Comparison of ENCODE assay signal across 8 cellular contexts in the genomic region with DNA sequence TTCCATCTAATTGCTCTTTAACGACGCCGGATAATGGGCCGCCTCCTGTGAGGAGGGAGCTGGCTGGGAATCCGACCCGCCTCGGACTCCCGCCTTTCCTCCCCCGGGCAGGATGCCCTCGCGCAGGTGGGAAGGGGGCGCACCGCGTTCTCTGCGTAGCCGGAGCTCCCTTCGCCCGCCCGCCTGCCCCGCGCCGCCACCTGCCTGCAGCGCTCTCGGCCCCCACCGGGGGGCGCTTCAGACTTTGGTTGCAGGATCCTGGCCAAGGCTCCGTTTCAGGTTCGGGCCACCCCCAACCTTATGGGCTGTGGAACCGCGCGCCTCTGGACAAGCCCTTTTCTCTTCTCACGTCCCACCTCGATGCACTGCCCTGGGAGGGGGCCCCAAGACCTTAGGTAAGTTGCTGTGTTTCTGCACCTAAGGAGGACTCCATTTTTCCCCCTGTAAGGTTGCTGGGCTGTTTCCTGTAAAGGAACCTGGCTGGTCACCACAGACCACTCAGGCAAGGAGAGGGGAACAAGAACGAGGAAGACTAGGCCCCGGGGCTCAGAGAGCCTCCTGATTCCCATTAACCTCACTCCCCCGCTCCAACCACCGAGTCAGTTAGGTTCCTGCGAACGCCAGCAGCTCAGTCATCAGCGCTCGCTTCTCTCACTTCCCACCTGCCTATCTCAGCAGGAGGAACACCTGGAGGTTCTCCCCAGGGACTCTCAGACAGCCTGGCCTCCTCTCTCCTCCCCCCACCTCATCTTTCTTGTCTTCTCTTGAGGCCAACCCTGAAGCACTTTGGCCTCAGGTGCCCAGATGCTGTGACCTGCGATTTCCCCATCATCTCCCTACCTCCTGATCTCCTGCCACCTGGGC. TPM values are rescaled to one million over a fixed set of nuclear protein-coding genes. Genes with fewer than 3 reads are reported as not detected.
DNase-seq lines count a peak whose midpoint lies in the region; ATAC-seq and TF ChIP-seq lines count a peak whose summit lies in the region.

No MANE protein-coding gene starts in this region.

- peak overlapping the region; percentile 66 for H2AFZ ChIP-seq in mammary epithelial cell (ENCODE audit: low read depth, low read length)

- H3K36me3 ChIP-seq in mammary epithelial cell (ENCODE audit: insufficient read depth, low read length) = no peaks in the 10 kb centered on the region

- no TSS peak for BruUV-seq in mammary epithelial cell (replicated peaks; lab: Mats Ljungman, UMichigan)

- peaks cover 5% of the 10 kb centered on the region for H3K27me3 ChIP-seq in mammary epithelial cell (ENCODE audit: insufficient read depth, low read length)

- peak; percentile 78 for DNase-seq in AG20443 (ENCODE audit: low spot score)
- DNase-seq in NCI-H1048 (lab: John Stamatoyannopoulos, UW) = peak; percentile 57
- DNase-seq in mammary epithelial cell = no peak
- DNase-seq in left colon = peak in 1 of 2 donors; percentile 81
- peak in 2 of 3 donors; percentile 56 to 80 for DNase-seq in stimulated activated CD4-positive, alpha-beta T cell treated with anti-CD3 and anti-CD28 coated beads, TNF-alpha, amount 100 ng/mL, for 1 hour (ENCODE audit: low read depth in 3 of 3, low spot score in 1 of 3)
- DNase-seq in G401 (ENCODE audit: low spot score) = no peak

- TF ChIP-seq CTCF in WI38 (IDR thresholded peaks at IDR 0.05; ENCODE audit: low read depth, low read length) (peak; percentile 85), mammary epithelial cell (conservative IDR thresholded peaks at IDR 0.05 in 1 of 2, IDR thresholded peaks at IDR 0.05 in 1 of 2; ENCODE audit: extremely low read depth in 1 of 2, insufficient read depth in 1 of 2, low read depth in 1 of 2, low read length in 2 of 2) (peak; percentile 45 to 91)

- H3K9ac ChIP-seq in mammary epithelial cell (ENCODE audit: insufficient read depth, low read length) = no peak overlapping the region

- WGBS in mammary epithelial cell (ENCODE audit: low coverage, missing lambda C conversion rate) = 21% methylated on average over 9 of the region's 42 CpGs

- peak; percentile 61 for ATAC-seq in GM19467 (IDR thresholded peaks at IDR 0.05; ENCODE audit: unreplicated experiment)
- peak; percentile 77 for ATAC-seq in left colon

- peak overlapping the region; percentile 77 for H3K4me2 ChIP-seq in mammary epithelial cell (ENCODE audit: insufficient read depth, low read depth, low read length)

- CTCF ChIA-PET in mammary epithelial cell (lab: Charles Lee; ENCODE audit: low non-redundant PET) = interaction anchor here (0.6 to 0.8 kb wide), 8 partner anchors 11 to 391 kb away, joined by 3 to 16 read pairs (median 6); no protein-coding TSS in a partner anchor

- dilution Hi-C loops in mammary epithelial cell (cut with HindIII; ENCODE audit: low sequenced_read_pairs) = no loop called here

- H3K9me3 ChIP-seq in mammary epithelial cell (replicated peaks; ENCODE audit: insufficient read depth, low read length) = no peaks in the 10 kb centered on the region

- intact Hi-C loops in mammary epithelial cell (cut with micrococcal nuclease) = no loop called here
- intact Hi-C loops in left colon (cut with DNase I, micrococcal nuclease) = no loop called here

- in situ Hi-C loops in mammary epithelial cell (cut with MboI; ENCODE audit: low sequenced_read_pairs in 2 of 2) = no loop called here
- in situ Hi-C loops in G401 (cut with HindIII; ENCODE audit: low sequenced_read_pairs) = no loop called here

- H3K4me1 ChIP-seq in mammary epithelial cell (ENCODE audit: insufficient read depth, low read length) = peaks cover 17% of the 10 kb centered on the region

- peaks cover 13% of the 10 kb centered on the region for H3K79me2 ChIP-seq in mammary epithelial cell (ENCODE audit: insufficient read depth, low read length)

- H3K27ac ChIP-seq in mammary epithelial cell (ENCODE audit: insufficient read depth, low read depth, low read length) = no peak overlapping the region

- peak overlapping the region; percentile 23; the same call in 1 of the 2 replicates for H3K4me3 ChIP-seq in WI38 (ENCODE audit: low read depth, low read length)
- H3K4me3 ChIP-seq in mammary epithelial cell (replicated peaks in 1 of 3; ENCODE audit: insufficient read depth in 1 of 3, low read depth in 2 of 3, low read length in 3 of 3) = peak overlapping the region in 1 of 3 experiments; percentile 43

- no peaks in the 10 kb centered on the region for H4K20me1 ChIP-seq in mammary epithelial cell (ENCODE audit: insufficient read depth, low read length)

RNA-seq across cellular contexts. Expression of a gene that starts 11.4 kb away (rescaled TPM):
- total RNA-seq in mammary epithelial cell (1 to 10 TPM; 1.5 to 2.3 TPM), left colon (10 to 100 TPM; 17.7 to 21.0 TPM)
- 0.92 TPM for polyA plus RNA-seq in mammary epithelial cell
- polyA minus RNA-seq in mammary epithelial cell = not detected
- 105 and 145 TPM in 2 replicates for total RNA-seq in G401 (2014; rRNA removed; shearing (Covaris generic))

RNA-seq across cellular contexts. Expression of a gene that starts 19.4 kb away (rescaled TPM):
- total RNA-seq in mammary epithelial cell = 100 to 1,000 TPM in 1 of 2 donors, 10 to 100 TPM in 1; 79.4 to 102 TPM
- polyA plus RNA-seq in mammary epithelial cell = 104 TPM
- polyA minus RNA-seq in mammary epithelial cell = 101 TPM
- 10 to 100 TPM; 14.7 to 22.0 TPM for total RNA-seq in left colon
- total RNA-seq in G401 (2014; rRNA removed; shearing (Covaris generic)) = 58.9 and 65.7 TPM in 2 replicates

RNA-seq across cellular contexts. Expression of a gene that starts 19.5 kb away (rescaled TPM):
- 1 to 10 TPM in 1 of 2 donors, under 1 TPM in 1; 0.59 to 2.7 TPM for total RNA-seq in mammary epithelial cell
- 0.95 TPM for polyA plus RNA-seq in mammary epithelial cell
- 0.47 TPM for polyA minus RNA-seq in mammary epithelial cell
- total RNA-seq in left colon = under 1 TPM; 0.21 to 0.78 TPM
- 2.4 and 4.5 TPM in 2 replicates for total RNA-seq in G401 (2014; rRNA removed; shearing (Covaris generic))

RNA-seq across cellular contexts. Expression of a gene that starts 50.8 kb away (rescaled TPM):
- 100 to 1,000 TPM in 1 of 2 donors, 10 to 100 TPM in 1; 44.3 to 159 TPM for total RNA-seq in mammary epithelial cell
- 30.4 TPM for polyA plus RNA-seq in mammary epithelial cell
- 18.3 TPM for polyA minus RNA-seq in mammary epithelial cell
- 10 to 100 TPM; 28.7 to 33.9 TPM for total RNA-seq in left colon
- 146 and 166 TPM in 2 replicates for total RNA-seq in G401 (2014; rRNA removed; shearing (Covaris generic))

Comparison
In these comparisons a context has a peak if more than half of its experiments do, and no peak if none do; other contexts are left out.
1. DNase-seq: peak in AG20443 (single experiment), NCI-H1048 (single experiment) and stimulated activated CD4-positive, alpha-beta T cell treated with anti-CD3 and anti-CD28 coated beads, TNF-alpha, amount 100 ng/mL, for 1 hour (2 of 3); none in mammary epithelial cell (single experiment) and G401 (single experiment).
2. RNA of a gene that starts 11.4 kb away (total RNA-seq): 105 to 145 TPM in G401 and 17.7 to 21.0 TPM in left colon; 1.5 to 2.3 TPM in mammary epithelial cell; every median in the first group is over 4 times any median in the second.